11 cellular contexts compared by ENCODE assay signal in genomic region chr17:5254903-5255521, GRCh38. TPM values are rescaled to one million over a fixed set of nuclear protein-coding genes. Genes with fewer than 3 reads are reported as not detected.
A peak's percentile ranks its signal among the peaks of the same experiment; 100 is the strongest.
DNase-seq lines count a peak whose midpoint lies in the region; ATAC-seq and TF ChIP-seq lines count a peak whose summit lies in the region.
"Had no signal": no experiment of that assay in that cellular context is flagged by ENCODE, and none has a peak within 500 bp of the region (broad histone marks: within the 10 kb centered on the region; RNA-seq: fewer than 3 reads in every experiment).

No MANE protein-coding gene starts in this region.

- in situ Hi-C loops in GM13976 (cut with MboI; ENCODE audit: low sequenced_read_pairs, unreplicated experiment): loop anchor here (25.0 kb wide), 1 partner anchor 182 kb away; the partner anchor contains the start of gene C1QBP

- no peaks in the 10 kb centered on the region for H3K27me3 ChIP-seq in trophoblast cell (ENCODE audit: insufficient read depth, low read length)

- no peaks in the 10 kb centered on the region for H3K79me2 ChIP-seq in trophoblast cell (ENCODE audit: control insufficient read depth, insufficient read depth, low read length, poor library complexity)

- peak overlapping the region; percentile 49 for H3K14ac ChIP-seq in trophoblast cell (ENCODE audit: low read length)

- WGBS in trophoblast cell (ENCODE audit: extremely low coverage, insufficient coverage, insufficient read length): no CpG with 5 or more reads among the region's 5 CpGs

- H2AK5ac ChIP-seq in trophoblast cell (ENCODE audit: low read length): no peak overlapping the region

- H3K23ac ChIP-seq in trophoblast cell (ENCODE audit: low read length): no peak overlapping the region

- no peak overlapping the region for H3K4ac ChIP-seq in trophoblast cell (ENCODE audit: low read depth, low read length)

- no peaks in the 10 kb centered on the region for H3K9me3 ChIP-seq in trophoblast cell (ENCODE audit: insufficient read depth, low read depth, low read length)

- peak overlapping the region; percentile 23 for H4K8ac ChIP-seq in trophoblast cell (ENCODE audit: low read depth, low read length)

- no peak overlapping the region for H3K9ac ChIP-seq in trophoblast cell (ENCODE audit: low read length)

- H3K36me3 ChIP-seq in trophoblast cell (ENCODE audit: control insufficient read depth in 1 of 2, insufficient read depth in 2 of 2, low read length in 2 of 2): no peaks in the 10 kb centered on the region

- H2BK5ac ChIP-seq in trophoblast cell (ENCODE audit: low read depth, low read length, poor library complexity): peak overlapping the region; percentile 45

- peak overlapping the region; percentile 32 for H4K91ac ChIP-seq in trophoblast cell (ENCODE audit: low read depth, low read length)

- H2BK12ac ChIP-seq in trophoblast cell (ENCODE audit: low read length): no peak overlapping the region

- H4K12ac ChIP-seq in trophoblast cell (ENCODE audit: low read depth, low read length): no peak overlapping the region

- ATAC-seq in HG02571 (IDR thresholded peaks at IDR 0.05; ENCODE audit: unreplicated experiment) (no peak), GM19397 (IDR thresholded peaks at IDR 0.05; ENCODE audit: unreplicated experiment) (no peak)
- ATAC-seq: stimulated activated naive CD8-positive, alpha-beta T cell treated with anti-CD3 and anti-CD28 coated beads, Interleukin-15, Interleukin-2, amounts not matched to agents 100 U/mL and 50 U/mL, for 24 hours had no signal

- peak overlapping the region; percentile 27 for H2BK120ac ChIP-seq in trophoblast cell (ENCODE audit: insufficient read depth, low read length, poor library complexity)

- peak overlapping the region; percentile 35 for H2AFZ ChIP-seq in trophoblast cell (ENCODE audit: insufficient read depth, low read length, poor library complexity)

- H3K79me1 ChIP-seq in trophoblast cell (ENCODE audit: low read length): no peaks in the 10 kb centered on the region

- TF ChIP-seq CTCF in GM13976 (IDR thresholded peaks at IDR 0.05; ENCODE audit: borderline replicate concordance, control extremely low read depth, extremely low read depth, insufficient read depth, missing control alignments): no peak

- no peak overlapping the region for H3K18ac ChIP-seq in trophoblast cell (ENCODE audit: low read length)

- peak overlapping the region; percentile 9 for H3K4me2 ChIP-seq in trophoblast cell (ENCODE audit: low read length)

- H3K4me3 ChIP-seq in trophoblast cell (ENCODE audit: low read depth, low read length): no peak overlapping the region

- H3K4me1 ChIP-seq in trophoblast cell (ENCODE audit: control insufficient read depth in 1 of 2, insufficient read depth in 2 of 2, low read length in 2 of 2): peaks cover 10 to 12% of the 10 kb centered on the region in 2 experiments

- DNase-seq in GM13976 (ENCODE audit: low spot score): peak; percentile 53
- peak; percentile 32 to 34 for DNase-seq in Kasumi-1 (lab: John Stamatoyannopoulos, UW)
- peak; percentile 21 for DNase-seq in amniotic epithelial cell (ENCODE audit: low read depth)
- peak; percentile 67 to 77 for DNase-seq in trophoblast cell
- no peak for DNase-seq in midbrain (lab: John Stamatoyannopoulos, UW)
- DNase-seq in NCI-H82 (lab: John Stamatoyannopoulos, UW): no peak
- DNase-seq: activated naive CD4-positive, alpha-beta T cell treated with anti-CD3 and anti-CD28 coated beads, Interleukin-2, amount 50 U/mL, for 16 hours; DMS153; stimulated activated naive CD8-positive, alpha-beta T cell treated with anti-CD3 and anti-CD28 coated beads, Interleukin-15, Interleukin-2, amounts not matched to agents 100 U/mL and 50 U/mL, for 24 hours had no signal

- peak overlapping the region; percentile 2 for H3K27ac ChIP-seq in trophoblast cell (ENCODE audit: low read depth, low read length)

RNA-seq across cellular contexts. Expression of gene SCIMP, which starts 20.4 kb away (rescaled TPM):
- not detected in 2 replicates for polyA plus RNA-seq in trophoblast cell (2013)

RNA-seq across cellular contexts. Expression of gene RABEP1, which starts 27.1 kb away (rescaled TPM):
- 27.1 and 27.4 TPM in 2 replicates for polyA plus RNA-seq in trophoblast cell (2013)

Comparison
In these comparisons a context has a peak if more than half of its experiments do, and no peak if none do; other contexts are left out.
1. DNase-seq: peak in GM13976 (single experiment), Kasumi-1 (2 of 2), amniotic epithelial cell (single experiment) and trophoblast cell (2 of 2); none in midbrain (single experiment) and NCI-H82 (single experiment).